1 cellular context compared by ENCODE assay signal in genomic region chr12:79689477-79690155, GRCh38.
TF ChIP-seq lines count a peak whose summit lies in the region.

No MANE protein-coding gene starts in this region.

TF ChIP-seq in HEK293, 187 proteins besides CTCF, POLR2A, EP300 and RAD21 (continued from another document):
- TF ChIP-seq KLF16 (tag by site-specific recombination; IDR thresholded peaks at IDR 0.05): 0 out of 2 replicates have a peak, but pooled peaks have one; percentile 26
- peak; percentile 61; the same call in 1 of the 2 replicates for TF ChIP-seq KLF10 (tag by site-specific recombination; IDR thresholded peaks at IDR 0.05)
- TF ChIP-seq ZNF600 (tag by site-specific recombination; IDR thresholded peaks at IDR 0.05): peak; percentile 83
- TF ChIP-seq ZFP37 (tag by site-specific recombination; IDR thresholded peaks at IDR 0.05): peak; percentile 56; the same call in 1 of the 2 replicates
- peak; percentile 39 for TF ChIP-seq PATZ1 (tag by site-specific recombination; IDR thresholded peaks at IDR 0.05)
- peak; percentile 95 for TF ChIP-seq GLIS1 (tag by site-specific recombination; IDR thresholded peaks at IDR 0.05)
- no peak for TF ChIP-seq HOXD13 (CRISPR knock-in tag; IDR thresholded peaks at IDR 0.05; ENCODE audit: borderline replicate concordance)
- TF ChIP-seq ZNF701 (tag by site-specific recombination; IDR thresholded peaks at IDR 0.05): no peak
- TF ChIP-seq SP2 (tag by site-specific recombination; IDR thresholded peaks at IDR 0.05): peak; percentile 32
- TF ChIP-seq PRDM10 (tag by site-specific recombination; IDR thresholded peaks at IDR 0.05): peak; percentile 16; the same call in 1 of the 2 replicates
- TF ChIP-seq ZBTB26 (tag by site-specific recombination; optimal IDR thresholded peaks at IDR 0.05): peak; percentile 57
- 0 out of 2 replicates have a peak, but pooled peaks have one; percentile 13 for TF ChIP-seq ZNF2 (tag by site-specific recombination; IDR thresholded peaks at IDR 0.05)
- TF ChIP-seq ZEB2 (tag by site-specific recombination; IDR thresholded peaks at IDR 0.05): peak; percentile 59; the same call in 1 of the 2 replicates
- peak; percentile 14; the same call in 1 of the 2 replicates for TF ChIP-seq SP7 (tag by site-specific recombination; IDR thresholded peaks at IDR 0.05)
- no peak for TF ChIP-seq ZNF48 (tag by site-specific recombination; IDR thresholded peaks at IDR 0.05)
- no peak for TF ChIP-seq ZNF148 (tag by site-specific recombination; IDR thresholded peaks at IDR 0.05; ENCODE audit: borderline replicate concordance)
- TF ChIP-seq IKZF3 (tag by site-specific recombination; IDR thresholded peaks at IDR 0.05): 0 out of 2 replicates have a peak, but pooled peaks have one; percentile 24
- TF ChIP-seq ZBTB17 (tag by site-specific recombination; IDR thresholded peaks at IDR 0.05): peak; percentile 56; the same call in 1 of the 2 replicates
